ENCODE assay signal across 11 cellular contexts in genomic region chr1:31811605-31812004, GRCh38. TPM values are rescaled to one million over a fixed set of nuclear protein-coding genes. Genes with fewer than 3 reads are reported as not detected.
DNase-seq lines count a peak whose midpoint lies in the region; ATAC-seq, FAIRE-seq and TF ChIP-seq lines count a peak whose summit lies in the region.
"Had no signal": no experiment of that assay in that cellular context is flagged by ENCODE, and none has a peak within 500 bp of the region (broad histone marks: within the 10 kb centered on the region; RNA-seq: fewer than 3 reads in every experiment).

No MANE protein-coding gene starts in this region.

- no peak overlapping the region for H3K27ac ChIP-seq in HepG2 (ENCODE audit: extremely low read length, insufficient read depth, low read length)
- H3K27ac ChIP-seq in MM.1S (ENCODE audit: low read length) = no peak overlapping the region
- H3K27ac ChIP-seq: neutrophil had no signal

- no peak overlapping the region for H3K4me3 Mint-ChIP-seq in chondrocyte (ENCODE audit: unreplicated experiment)
- H3K4me3 Mint-ChIP-seq: stimulated activated naive CD8-positive, alpha-beta T cell treated with anti-CD3 and anti-CD28 coated beads, Interleukin-15, Interleukin-2, amounts not matched to agents 100 ng/mL and 50 ng/mL, for 24 hours had no signal

- BruUV-seq in HepG2 (replicated peaks; lab: Mats Ljungman, UMichigan) = no TSS peak

- H3K27me3 Mint-ChIP-seq in chondrocyte (ENCODE audit: low read depth) = no peaks in the 10 kb centered on the region
- H3K27me3 Mint-ChIP-seq: stimulated activated naive CD8-positive, alpha-beta T cell treated with anti-CD3 and anti-CD28 coated beads, Interleukin-15, Interleukin-2, amounts not matched to agents 100 ng/mL and 50 ng/mL, for 24 hours had no signal

- H3K9me2 ChIP-seq in MM.1S (replicated peaks; ENCODE audit: insufficient read depth, low read length) = no peaks in the 10 kb centered on the region

- H3K27me3 ChIP-seq in HepG2 (ENCODE audit: control insufficient read depth in 1 of 2, insufficient read depth in 2 of 2, low read length in 2 of 2) (peaks cover 0 to 16% of the 10 kb centered on the region in 2 experiments; a peak in 3 of 5 replicates), MM.1S (replicated peaks; ENCODE audit: insufficient read depth, low read length) (peaks cover 6% of the 10 kb centered on the region)
- H3K27me3 ChIP-seq: neutrophil had no signal

- 0% methylated on average over 1 of the region's 7 CpGs for WGBS in HepG2 (ENCODE audit: low lambda C conversion rate)

- no peaks in the 10 kb centered on the region for H3K9me3 Mint-ChIP-seq in chondrocyte (ENCODE audit: low read depth)
- H3K9me3 Mint-ChIP-seq: stimulated activated naive CD8-positive, alpha-beta T cell treated with anti-CD3 and anti-CD28 coated beads, Interleukin-15, Interleukin-2, amounts not matched to agents 100 ng/mL and 50 ng/mL, for 24 hours had no signal

- no peak for TF ChIP-seq CTCF in HepG2 (CRISPR knock-in tag; IDR thresholded peaks at IDR 0.05)
- no peak for TF ChIP-seq CTCF in chondrocyte (IDR thresholded peaks at IDR 0.05)
- no peak for TF ChIP-seq CTCF in MM.1S (IDR thresholded peaks at IDR 0.05; ENCODE audit: low read length)

- H3K4me3 ChIP-seq in HepG2 (replicated peaks in 1 of 3; ENCODE audit: insufficient read depth in 1 of 3, low read depth in 2 of 3, low read length in 3 of 3) (no peak overlapping the region), MM.1S (ENCODE audit: low read length) (no peak overlapping the region)

- no peaks in the 10 kb centered on the region for H3K36me3 Mint-ChIP-seq in chondrocyte (ENCODE audit: low read depth)

- H2AFZ ChIP-seq in HepG2 (ENCODE audit: low read length) (no peak overlapping the region), MM.1S (ENCODE audit: low read length) (no peak overlapping the region)

- POLR2A ChIA-PET in HepG2 (lab: Yijun Ruan, JAX) = no interaction called here

- H3K79me2 ChIP-seq in HepG2 (ENCODE audit: insufficient read depth, low read length) (no peaks in the 10 kb centered on the region), MM.1S (ENCODE audit: low read length) (no peaks in the 10 kb centered on the region)

- H3K9ac ChIP-seq in HepG2 (ENCODE audit: insufficient read depth, low read depth, low read length) (no peak overlapping the region), MM.1S (ENCODE audit: low read length) (no peak overlapping the region)

- H3K27ac Mint-ChIP-seq in chondrocyte (ENCODE audit: unreplicated experiment) = no peak overlapping the region
- H3K27ac Mint-ChIP-seq: stimulated activated naive CD8-positive, alpha-beta T cell treated with anti-CD3 and anti-CD28 coated beads, Interleukin-15, Interleukin-2, amounts not matched to agents 100 ng/mL and 50 ng/mL, for 24 hours had no signal

- TF ChIP-seq EP300 in HepG2 (IDR thresholded peaks at IDR 0.05; ENCODE audit: low read depth in 2 of 2, low read length in 2 of 2) = no peak
- TF ChIP-seq EP300 in HepG2 (CRISPR knock-in tag; IDR thresholded peaks at IDR 0.05; ENCODE audit: borderline replicate concordance) = no peak

- H4K20me1 ChIP-seq in HepG2 (ENCODE audit: insufficient read depth, low read length) (no peaks in the 10 kb centered on the region), MM.1S (ENCODE audit: insufficient read depth, low read length) (no peaks in the 10 kb centered on the region)

- no peak for FAIRE-seq in HepG2 (lab: Jason Lieb, UNC)

- no peak for TF ChIP-seq POLR2A in HepG2 (IDR thresholded peaks at IDR 0.05; ENCODE audit: insufficient read depth in 1 of 2, low read depth in 2 of 2, low read length in 2 of 2)

- CTCF ChIA-PET in HepG2 (lab: Yijun Ruan, JAX; ENCODE audit: low intra/inter-chr PET ratio, low total read pairs) = no interaction called here

- no peak for TF ChIP-seq RAD21 in HepG2 (CRISPR knock-in tag; IDR thresholded peaks at IDR 0.05)

- H3K36me3 ChIP-seq in HepG2 (replicated peaks in 1 of 2; ENCODE audit: control insufficient read depth in 1 of 2, insufficient read depth in 2 of 2, low read length in 2 of 2) (no peaks in the 10 kb centered on the region), MM.1S (replicated peaks; ENCODE audit: insufficient read depth, low read length) (no peaks in the 10 kb centered on the region)
- H3K36me3 ChIP-seq: neutrophil had no signal

- no peak for ATAC-seq in HepG2
- no peak for ATAC-seq in GM19351 (IDR thresholded peaks at IDR 0.05; ENCODE audit: unreplicated experiment)
- no peak for ATAC-seq in GM21381 (IDR thresholded peaks at IDR 0.05; ENCODE audit: unreplicated experiment)

- intact Hi-C loops in HepG2 (cut with micrococcal nuclease; ENCODE audit: unreplicated experiment) = loop anchor here (2.0 kb wide), 1 partner anchor 147 kb away; no protein-coding TSS in a partner anchor

- H3K4me2 ChIP-seq in HepG2 (ENCODE audit: low read depth, low read length) = no peak overlapping the region
- no peak overlapping the region for H3K4me2 ChIP-seq in MM.1S (ENCODE audit: low read depth, low read length)

- H3F3A ChIP-seq in MM.1S (ENCODE audit: insufficient read depth, low read length) = no peaks in the 10 kb centered on the region

- no peaks in the 10 kb centered on the region for H3K4me1 Mint-ChIP-seq in chondrocyte (ENCODE audit: low read depth)

- DNase-seq in D341Med (ENCODE audit: low spot score) (peak; percentile 46), NCI-H2081 (lab: John Stamatoyannopoulos, UW) (peak; percentile 58 to 71), astrocyte of the hippocampus (ENCODE audit: low read depth, low spot score) (peak; percentile 78), HepG2 (ENCODE audit: low spot score) (peak; percentile 35), chondrocyte (ENCODE audit: low spot score) (no peak), MM.1S (no peak)
- DNase-seq: DND-41 had no signal

- peaks cover 10% of the 10 kb centered on the region for H3K4me1 ChIP-seq in HepG2 (ENCODE audit: insufficient read depth, low read length)
- H3K4me1 ChIP-seq in MM.1S (ENCODE audit: low read length) = 0 out of 2 replicates have a peak, but pooled peaks cover 3% of the 10 kb centered on the region

- H3K9me3 ChIP-seq in HepG2 (ENCODE audit: low read length) (no peaks in the 10 kb centered on the region), MM.1S (replicated peaks; ENCODE audit: insufficient read depth, low read length) (no peaks in the 10 kb centered on the region)
- H3K9me3 ChIP-seq: neutrophil had no signal

- in situ Hi-C loops in HepG2 (cut with HindIII; ENCODE audit: extremely low pct_ligation_motif_present, low pct_unique_long_range_greater_than_20kb) = no loop called here

TF ChIP-seq in HepG2, 621 proteins besides CTCF, POLR2A, EP300 and RAD21 (continues in another document):
- TF ChIP-seq GTF3A (CRISPR knock-in tag; conservative IDR thresholded peaks at IDR 0.05) = no peak

RNA-seq across cellular contexts. Expression of gene SPOCD1, which starts 4.2 kb away (rescaled TPM):
- total RNA-seq in HepG2 (2016; rRNA removed; fragmentation: Illumina TruSeq; extraction: Trizol) (0.08 and 0.24 TPM in 2 replicates), chondrocyte (0.46 to 7.3 TPM (median 5.2 TPM) in 3 replicates)
- not detected in 2 replicates for total RNA-seq in HepG2 (2016; cell fraction: cytosol; rRNA removed; fragmentation: Illumina TruSeq; extraction: Trizol; ENCODE audit: low read depth)
- 0.12 and 0.15 TPM in 2 replicates for total RNA-seq in HepG2 (2016; cell fraction: insoluble cytoplasmic fraction; rRNA removed; fragmentation: Illumina TruSeq; extraction: Trizol)
- total RNA-seq in HepG2 (2016; cell fraction: membrane; rRNA removed; fragmentation: Illumina TruSeq; extraction: Trizol) = 0.09 and 0.17 TPM in 2 replicates
- total RNA-seq in HepG2 (2016; cell fraction: nucleus; rRNA removed; fragmentation: Illumina TruSeq; extraction: Trizol) = 0.09 TPM in 1 of 2 replicates, not detected in the other
- 0.26 and 0.29 TPM in 2 replicates for polyA plus RNA-seq in HepG2 (2011; rRNA removed)
- polyA plus RNA-seq in HepG2 (2011; cell fraction: cytosol; rRNA removed) = 0.09 and 0.24 TPM in 2 replicates
- polyA plus RNA-seq in HepG2 (2011; cell fraction: nucleus; rRNA removed) = 0.57 and 0.74 TPM in 2 replicates
- polyA plus RNA-seq in HepG2 (2012) = 0.07 and 0.09 TPM in 2 replicates
- polyA plus RNA-seq in HepG2 (2016; cell fraction: cytosol; fragmentation: Illumina TruSeq; extraction: Trizol; ENCODE audit: low read depth) = not detected in 2 replicates
- polyA plus RNA-seq in HepG2 (2016; cell fraction: insoluble cytoplasmic fraction; fragmentation: Illumina TruSeq; extraction: Trizol; ENCODE audit: low read depth) = 0.24 TPM in 1 of 2 replicates, not detected in the other
- polyA plus RNA-seq in HepG2 (2016; cell fraction: membrane; fragmentation: Illumina TruSeq; extraction: Trizol; ENCODE audit: low read depth) = 0.12 TPM in 1 of 2 replicates, not detected in the other
- polyA plus RNA-seq in HepG2 (2016; cell fraction: nucleus; fragmentation: Illumina TruSeq; extraction: Trizol; ENCODE audit: insufficient read depth, low read depth) = 0.65 and 1.1 TPM in 2 replicates
- polyA minus RNA-seq in HepG2 (2011; rRNA and poly(A)+ RNA removed; ENCODE audit: low replicate concordance) = 1.4 and 1.6 TPM in 2 replicates
- polyA minus RNA-seq in HepG2 (2011; cell fraction: cytosol; rRNA and poly(A)+ RNA removed) = not detected in 2 replicates
- polyA minus RNA-seq in HepG2 (2011; cell fraction: nucleus; rRNA and poly(A)+ RNA removed) = not detected in 2 replicates

RNA-seq across cellular contexts. Expression of gene ADGRB2, which starts 47.5 kb away (rescaled TPM):
- total RNA-seq in HepG2 (2016; rRNA removed; fragmentation: Illumina TruSeq; extraction: Trizol) (0.09 TPM in 1 of 2 replicates, not detected in the other), chondrocyte (11.9 to 20.4 TPM (median 12.2 TPM) in 3 replicates)
- total RNA-seq in HepG2 (2016; cell fraction: cytosol; rRNA removed; fragmentation: Illumina TruSeq; extraction: Trizol; ENCODE audit: low read depth) = not detected in 2 replicates
- 0.04 TPM in 1 of 2 replicates, not detected in the other for total RNA-seq in HepG2 (2016; cell fraction: insoluble cytoplasmic fraction; rRNA removed; fragmentation: Illumina TruSeq; extraction: Trizol)
- total RNA-seq in HepG2 (2016; cell fraction: membrane; rRNA removed; fragmentation: Illumina TruSeq; extraction: Trizol) = not detected in 2 replicates
- total RNA-seq in HepG2 (2016; cell fraction: nucleus; rRNA removed; fragmentation: Illumina TruSeq; extraction: Trizol) = 0.09 TPM in 1 of 2 replicates, not detected in the other
- 0.03 TPM in 1 of 2 replicates, not detected in the other for polyA plus RNA-seq in HepG2 (2011; rRNA removed)
- 0.04 TPM in 1 of 2 replicates, not detected in the other for polyA plus RNA-seq in HepG2 (2011; cell fraction: cytosol; rRNA removed)
- polyA plus RNA-seq in HepG2 (2011; cell fraction: nucleus; rRNA removed) = 0.14 and 0.31 TPM in 2 replicates
- 0.07 TPM in 1 of 2 replicates, not detected in the other for polyA plus RNA-seq in HepG2 (2012)
- not detected in 2 replicates for polyA plus RNA-seq in HepG2 (2016; cell fraction: cytosol; fragmentation: Illumina TruSeq; extraction: Trizol; ENCODE audit: low read depth)
- polyA plus RNA-seq in HepG2 (2016; cell fraction: insoluble cytoplasmic fraction; fragmentation: Illumina TruSeq; extraction: Trizol; ENCODE audit: low read depth) = not detected in 2 replicates
- not detected in 2 replicates for polyA plus RNA-seq in HepG2 (2016; cell fraction: membrane; fragmentation: Illumina TruSeq; extraction: Trizol; ENCODE audit: low read depth)
- polyA plus RNA-seq in HepG2 (2016; cell fraction: nucleus; fragmentation: Illumina TruSeq; extraction: Trizol; ENCODE audit: insufficient read depth, low read depth) = 0.29 TPM in 1 of 2 replicates, not detected in the other
- polyA minus RNA-seq in HepG2 (2011; rRNA and poly(A)+ RNA removed; ENCODE audit: low replicate concordance) = 2.1 TPM in 1 of 2 replicates, not detected in the other
- not detected in 2 replicates for polyA minus RNA-seq in HepG2 (2011; cell fraction: cytosol; rRNA and poly(A)+ RNA removed)
- polyA minus RNA-seq in HepG2 (2011; cell fraction: nucleus; rRNA and poly(A)+ RNA removed) = not detected in 2 replicates

Comparison
In these comparisons a context has a peak if more than half of its experiments do, and no peak if none do; other contexts are left out.
1. DNase-seq: peak in D341Med (single experiment), NCI-H2081 (2 of 2), astrocyte of the hippocampus (single experiment) and HepG2 (single experiment); none in chondrocyte (single experiment) and MM.1S (single experiment).
2. RNA of gene ADGRB2, which starts 47.5 kb away (total RNA-seq): 11.9 to 20.4 TPM in chondrocyte; 0.04 to 0.09 TPM in HepG2; every median in the first group is over 10 times any median in the second.